Comparison of ENCODE assay signal across 1 cellular context in genomic region chr10:102413053-102413705, GRCh38.
A peak's percentile ranks its signal among the peaks of the same experiment; 100 is the strongest.
TF ChIP-seq lines count a peak whose summit lies in the region.

No MANE protein-coding gene starts in this region.

TF ChIP-seq in HEK293, 187 proteins besides CTCF, POLR2A, EP300 and RAD21 (continued from another document):
- TF ChIP-seq PRDM10 (tag by site-specific recombination; IDR thresholded peaks at IDR 0.05) (no peak; the same call in 1 of the 2 replicates), ZBTB48 (tag by site-specific recombination; IDR thresholded peaks at IDR 0.05) (0 out of 2 replicates have a peak, but pooled peaks have one; percentile 31), ZNF214 (tag by site-specific recombination; IDR thresholded peaks at IDR 0.05; ENCODE audit: borderline replicate concordance) (no peak), ZNF629 (tag by site-specific recombination; IDR thresholded peaks at IDR 0.05) (no peak), YY2 (tag by site-specific recombination; IDR thresholded peaks at IDR 0.05) (no peak), ZNF18 (tag by site-specific recombination; IDR thresholded peaks at IDR 0.05) (no peak), ZNF362 (tag by site-specific recombination; IDR thresholded peaks at IDR 0.05) (no peak), ZNF664 (tag by site-specific recombination; IDR thresholded peaks at IDR 0.05) (no peak)
